In genomic region chr20:17825949-17826843, GRCh38 we compare ENCODE assay signal across 1 cellular context.
TF ChIP-seq lines count a peak whose summit lies in the region.

No MANE protein-coding gene starts in this region.

TF ChIP-seq in HepG2, 621 proteins besides CTCF, POLR2A, EP300 and RAD21 (continued from another document and continues in another):
- TF ChIP-seq HNF1A (IDR thresholded peaks at IDR 0.05; ENCODE audit: low read depth) (no peak), HNF1A (CRISPR knock-in tag; IDR thresholded peaks at IDR 0.05; ENCODE audit: borderline replicate concordance) (no peak), MAFF (IDR thresholded peaks at IDR 0.05; ENCODE audit: low read depth, low read length) (no peak), ZNF142 (CRISPR knock-in tag; IDR thresholded peaks at IDR 0.05) (0 out of 2 replicates have a peak, but pooled peaks have one; percentile 30), REST (IDR thresholded peaks at IDR 0.05; ENCODE audit: borderline replicate concordance in 1 of 2, low read depth in 1 of 2, low read length in 2 of 2) (no peak), ZNF350 (CRISPR knock-in tag; IDR thresholded peaks at IDR 0.05; ENCODE audit: borderline replicate concordance, low read depth) (no peak), THAP7 (CRISPR knock-in tag; IDR thresholded peaks at IDR 0.05) (no peak), ZBED4 (CRISPR knock-in tag; IDR thresholded peaks at IDR 0.05; ENCODE audit: borderline replicate concordance) (no peak), ZNF839 (CRISPR knock-in tag; IDR thresholded peaks at IDR 0.05; ENCODE audit: borderline replicate concordance) (no peak), TGIF2 (CRISPR knock-in tag; IDR thresholded peaks at IDR 0.05) (no peak), XRCC5 (optimal IDR thresholded peaks at IDR 0.05; ENCODE audit: low read length) (peak; percentile 18), PHF5A (CRISPR knock-in tag; IDR thresholded peaks at IDR 0.05; ENCODE audit: low read depth, unreplicated experiment) (no peak), SMC3 (IDR thresholded peaks at IDR 0.05; ENCODE audit: low read length) (no peak), SIN3B (IDR thresholded peaks at IDR 0.05; ENCODE audit: low read length) (no peak), ZNF703 (CRISPR knock-in tag; IDR thresholded peaks at IDR 0.05; ENCODE audit: borderline replicate concordance) (no peak), ZNF558 (CRISPR knock-in tag; IDR thresholded peaks at IDR 0.05; ENCODE audit: borderline replicate concordance) (no peak), FOXO4 (CRISPR knock-in tag; conservative IDR thresholded peaks at IDR 0.05) (no peak), ZNF3 (CRISPR knock-in tag; IDR thresholded peaks at IDR 0.05) (no peak), FOSL2 (CRISPR knock-in tag; IDR thresholded peaks at IDR 0.05) (0 out of 2 replicates have a peak, but pooled peaks have one; percentile 13), SMARCE1 (IDR thresholded peaks at IDR 0.05; ENCODE audit: borderline replicate concordance) (no peak), PCBP1 (IDR thresholded peaks at IDR 0.05; ENCODE audit: borderline replicate concordance, low read depth, low read length) (no peak), FOXK2 (IDR thresholded peaks at IDR 0.05) (no peak), THRA (CRISPR knock-in tag; IDR thresholded peaks at IDR 0.05; ENCODE audit: borderline replicate concordance) (peak; percentile 20; the same call in 1 of the 2 replicates), ZNF276 (CRISPR knock-in tag; IDR thresholded peaks at IDR 0.05; ENCODE audit: low read depth) (no peak), TFDP2 (CRISPR knock-in tag; IDR thresholded peaks at IDR 0.05) (no peak), HNF4G (IDR thresholded peaks at IDR 0.05; ENCODE audit: borderline replicate concordance, low read depth, low read length) (no peak), HNF4G (CRISPR knock-in tag; IDR thresholded peaks at IDR 0.05; ENCODE audit: borderline replicate concordance, low read depth) (no peak), NCOR1 (IDR thresholded peaks at IDR 0.05; ENCODE audit: borderline replicate concordance, low read length) (no peak), TARDBP (CRISPR knock-in tag; IDR thresholded peaks at IDR 0.05) (peak; percentile 46; the same call in 1 of the 2 replicates)
